Comparison of ENCODE assay signal across 7 cellular contexts in genomic region chrX:112147206-112147605, GRCh38.
A peak's percentile ranks its signal among the peaks of the same experiment; 100 is the strongest.
DNase-seq lines count a peak whose midpoint lies in the region; ATAC-seq and TF ChIP-seq lines count a peak whose summit lies in the region.

No MANE protein-coding gene starts in this region.

- H2BK15ac ChIP-seq in neuronal stem cell (ENCODE audit: low read length): no peak overlapping the region

- no peak overlapping the region for H3K27ac ChIP-seq in Karpas-422 (ENCODE audit: low read length)
- no peak overlapping the region for H3K27ac ChIP-seq in body of pancreas
- H3K27ac ChIP-seq in neuronal stem cell (replicated peaks; ENCODE audit: low read length): no peak overlapping the region

- no peak overlapping the region for H3K27ac Mint-ChIP-seq in stimulated activated effector memory CD8-positive, alpha-beta T cell treated with anti-CD3 and anti-CD28 coated beads, Interleukin-12 subunit alpha, Interleukin-12 subunit beta, amount 100 ng/mL, for 72 hours

- H3K9me2 ChIP-seq in Karpas-422 (replicated peaks; ENCODE audit: insufficient read depth, low read length): no peaks in the 10 kb centered on the region

- 17 to 80% methylated on average over 1 to 2 of the region's 2 CpGs for WGBS in body of pancreas, 2 donors
- WGBS in neuronal stem cell (ENCODE audit: extremely low coverage in 2 of 2, insufficient read length in 2 of 2, insufficient replicate concordance in 1 of 2), 2 donors: no CpG with 5 or more reads among the region's 2 CpGs

- H4K91ac ChIP-seq in neuronal stem cell (ENCODE audit: low read depth, low read length, poor library complexity): no peak overlapping the region

- no peaks in the 10 kb centered on the region for H3K36me3 Mint-ChIP-seq in stimulated activated effector memory CD8-positive, alpha-beta T cell treated with anti-CD3 and anti-CD28 coated beads, Interleukin-12 subunit alpha, Interleukin-12 subunit beta, amount 100 ng/mL, for 72 hours

- H4K20me1 ChIP-seq in Karpas-422 (ENCODE audit: insufficient read depth, low read depth, low read length): no peaks in the 10 kb centered on the region

- H4K8ac ChIP-seq in neuronal stem cell (ENCODE audit: low read depth, low read length): no peak overlapping the region

- H3K79me2 ChIP-seq in Karpas-422 (ENCODE audit: low read length): no peaks in the 10 kb centered on the region

- H3K36me3 ChIP-seq in Karpas-422 (ENCODE audit: insufficient read depth, low read length) (no peaks in the 10 kb centered on the region), body of pancreas (replicated peaks in 1 of 2; ENCODE audit: insufficient read depth in 1 of 2, low read depth in 2 of 2) (no peaks in the 10 kb centered on the region), neuronal stem cell (replicated peaks in 1 of 2; ENCODE audit: control insufficient read depth in 2 of 2, insufficient read depth in 2 of 2, low read length in 2 of 2) (no peaks in the 10 kb centered on the region)

- H3K23ac ChIP-seq in neuronal stem cell (ENCODE audit: low read depth, low read length, poor library complexity): no peak overlapping the region

- no peaks in the 10 kb centered on the region for H3K9me3 Mint-ChIP-seq in stimulated activated effector memory CD8-positive, alpha-beta T cell treated with anti-CD3 and anti-CD28 coated beads, Interleukin-12 subunit alpha, Interleukin-12 subunit beta, amount 100 ng/mL, for 72 hours

- intact Hi-C loops in body of pancreas (cut with DNase I): no loop called here

- H3K4ac ChIP-seq in neuronal stem cell (ENCODE audit: low read length): no peak overlapping the region

- H3K4me3 Mint-ChIP-seq in stimulated activated effector memory CD8-positive, alpha-beta T cell treated with anti-CD3 and anti-CD28 coated beads, Interleukin-12 subunit alpha, Interleukin-12 subunit beta, amount 100 ng/mL, for 72 hours: no peak overlapping the region

- H2AK5ac ChIP-seq in neuronal stem cell (ENCODE audit: low read depth, low read length): no peak overlapping the region

- no peak overlapping the region for H3K18ac ChIP-seq in neuronal stem cell (ENCODE audit: low read length)

- H3K14ac ChIP-seq in neuronal stem cell (ENCODE audit: low read length): no peak overlapping the region

- H3K4me1 ChIP-seq in Karpas-422 (ENCODE audit: low read length) (no peaks in the 10 kb centered on the region), body of pancreas (no peaks in the 10 kb centered on the region), neuronal stem cell (ENCODE audit: control insufficient read depth in 2 of 2, insufficient read depth in 1 of 2, low read depth in 1 of 2, low read length in 2 of 2) (no peaks in the 10 kb centered on the region)

- no peak for ATAC-seq in body of pancreas
- no peak for ATAC-seq in stimulated activated effector memory CD8-positive, alpha-beta T cell treated with anti-CD3 and anti-CD28 coated beads, Interleukin-12 subunit alpha, Interleukin-12 subunit beta, amount 100 ng/mL, for 72 hours

- no peak overlapping the region for H2BK12ac ChIP-seq in neuronal stem cell (ENCODE audit: low read length)

- TF ChIP-seq POLR2A in body of pancreas (IDR thresholded peaks at IDR 0.05): no peak

- H2BK120ac ChIP-seq in neuronal stem cell (ENCODE audit: low read depth, low read length): no peak overlapping the region

- H3K4me3 ChIP-seq in GM12864 (ENCODE audit: low read depth, low read length) (no peak overlapping the region), Karpas-422 (ENCODE audit: low read length) (no peak overlapping the region), body of pancreas (no peak overlapping the region), neuronal stem cell (ENCODE audit: low read length in 2 of 2) (no peak overlapping the region)

- no peak overlapping the region for H3K9ac ChIP-seq in Karpas-422 (ENCODE audit: low read length)
- H3K9ac ChIP-seq in neuronal stem cell (ENCODE audit: low read depth, low read length, poor library complexity): no peak overlapping the region

- TF ChIP-seq CTCF in GM12864 (IDR thresholded peaks at IDR 0.05; ENCODE audit: low read depth, low read length, missing control alignments): peak; percentile 48
- TF ChIP-seq CTCF in body of pancreas (IDR thresholded peaks at IDR 0.05): peak in 5 of 7 experiments; percentile 8 to 50 (median 34)

- DNase-seq in GM12864 (ENCODE audit: low read depth) (no peak), Karpas-422 (peak; percentile 62), body of pancreas (peak in 2 of 4 donors; percentile 2 to 33), neuronal stem cell (ENCODE audit: low spot score) (peak; percentile 8), T1000 (lab: John Stamatoyannopoulos, UW) (no peak)
- DNase-seq in stimulated activated effector memory CD8-positive, alpha-beta T cell treated with anti-CD3 and anti-CD28 coated beads, Interleukin-12 subunit alpha, Interleukin-12 subunit beta, amount 100 ng/mL, for 72 hours (ENCODE audit: low spot score in 2 of 2): no peak
- no peak for DNase-seq in activated naive CD4-positive, alpha-beta T cell treated with Interleukin-2 at 50 U/mL for 16 hours

- H3K9me3 ChIP-seq in Karpas-422 (ENCODE audit: low read length): no peaks in the 10 kb centered on the region
- H3K9me3 ChIP-seq in body of pancreas: no peaks in the 10 kb centered on the region
- H3K9me3 ChIP-seq in neuronal stem cell (replicated peaks in 1 of 2; ENCODE audit: control insufficient read depth in 2 of 2, insufficient read depth in 1 of 2, low read depth in 1 of 2, low read length in 2 of 2): no peaks in the 10 kb centered on the region

- no peaks in the 10 kb centered on the region for H3K4me1 Mint-ChIP-seq in stimulated activated effector memory CD8-positive, alpha-beta T cell treated with anti-CD3 and anti-CD28 coated beads, Interleukin-12 subunit alpha, Interleukin-12 subunit beta, amount 100 ng/mL, for 72 hours

- H2AFZ ChIP-seq in Karpas-422 (ENCODE audit: low read length): no peak overlapping the region
- H2AFZ ChIP-seq in neuronal stem cell (ENCODE audit: low read length): no peak overlapping the region

- H3K27me3 ChIP-seq in Karpas-422 (ENCODE audit: low read length): no peaks in the 10 kb centered on the region
- no peaks in the 10 kb centered on the region for H3K27me3 ChIP-seq in body of pancreas
- peaks cover 0 to 4% (median 0%) of the 10 kb centered on the region in 3 experiments for H3K27me3 ChIP-seq in neuronal stem cell (ENCODE audit: control insufficient read depth in 3 of 3, insufficient read depth in 3 of 3, low read depth in 1 of 3, low read length in 3 of 3)

- no peaks in the 10 kb centered on the region for H3K79me1 ChIP-seq in neuronal stem cell (ENCODE audit: low read depth, low read length)

- H3K4me2 ChIP-seq in Karpas-422 (ENCODE audit: low read depth, low read length, poor library complexity, severe bottlenecking): no peak overlapping the region
- H3K4me2 ChIP-seq in neuronal stem cell (ENCODE audit: insufficient read depth, low read length, poor library complexity, severe bottlenecking): no peak overlapping the region

- no peak overlapping the region for H2BK5ac ChIP-seq in neuronal stem cell (ENCODE audit: low read length)

Comparison
In these comparisons a context has a peak if more than half of its experiments do, and no peak if none do; other contexts are left out.
1. DNase-seq: peak in Karpas-422 (single experiment) and neuronal stem cell (single experiment); none in GM12864 (single experiment), stimulated activated effector memory CD8-positive, alpha-beta T cell treated with anti-CD3 and anti-CD28 coated beads, Interleukin-12 subunit alpha, Interleukin-12 subunit beta, amount 100 ng/mL, for 72 hours (0 of 2), T1000 (single experiment) and activated naive CD4-positive, alpha-beta T cell treated with Interleukin-2 at 50 U/mL for 16 hours (single experiment).